28 cellular contexts compared by ENCODE assay signal in the genomic region with DNA sequence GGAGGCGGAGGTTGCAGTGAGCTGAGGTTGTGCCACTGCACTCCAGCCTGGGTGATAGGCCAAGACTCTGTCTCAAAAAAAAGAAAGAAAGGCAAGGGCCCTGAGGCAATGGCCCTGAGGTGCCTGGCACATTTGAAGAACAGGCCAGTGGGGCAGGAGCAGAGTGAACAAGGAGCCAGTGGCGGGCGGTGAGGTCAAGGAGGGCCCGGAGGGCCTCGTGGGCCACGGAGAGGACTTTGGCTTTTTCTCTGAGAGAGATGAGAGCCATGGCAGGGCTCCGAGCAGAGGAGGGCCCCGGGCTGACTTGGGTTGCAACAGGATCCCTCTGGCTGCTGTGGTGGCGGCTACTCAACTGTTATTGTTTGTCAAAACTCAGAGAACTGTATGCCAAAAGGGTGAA.
"Had no signal": no experiment of that assay in that cellular context is flagged by ENCODE, and none has a peak within 500 bp of the region (broad histone marks: within the 10 kb centered on the region; RNA-seq: fewer than 3 reads in every experiment).

No MANE protein-coding gene starts in this region.

- H3K4me1 ChIP-seq: colonic mucosa, gastroesophageal sphincter, lower lobe of right lung, neural progenitor cell, parathyroid adenoma, right lobe of liver, suprapubic skin, thyroid gland had no signal

- H3K9me3 Mint-ChIP-seq: memory B cell; mesothelial cell of epicardium; naive thymus-derived CD4-positive, alpha-beta T cell; nephron; stimulated activated naive CD8-positive, alpha-beta T cell treated with anti-CD3 and anti-CD28 coated beads, Interleukin-15, amount 100 ng/mL, for 72 hours had no signal

- H3K27ac Mint-ChIP-seq: memory B cell; mesothelial cell of epicardium; naive thymus-derived CD4-positive, alpha-beta T cell; nephron; neural progenitor cell; progenitor cell of endocrine pancreas; stimulated activated naive CD8-positive, alpha-beta T cell treated with anti-CD3 and anti-CD28 coated beads, Interleukin-15, amount 100 ng/mL, for 72 hours had no signal

- ATAC-seq: gastroesophageal sphincter; heart right ventricle; left ventricle myocardium superior; lower lobe of right lung; naive thymus-derived CD4-positive, alpha-beta T cell; right lobe of liver; stimulated activated naive CD8-positive, alpha-beta T cell treated with anti-CD3 and anti-CD28 coated beads, Interleukin-15, amount 100 ng/mL, for 72 hours had no signal

- H3K4me1 Mint-ChIP-seq: memory B cell; nephron; neural progenitor cell; stimulated activated naive CD8-positive, alpha-beta T cell treated with anti-CD3 and anti-CD28 coated beads, Interleukin-15, amount 100 ng/mL, for 72 hours had no signal

- H3K36me3 ChIP-seq: colonic mucosa, neural progenitor cell, right lobe of liver, thyroid gland had no signal

- FAIRE-seq: islet of Langerhans, small intestine had no signal

- DNase-seq: central memory CD4-positive, alpha-beta T cell; colonic mucosa; effector CD4-positive, alpha-beta T cell; foreskin fibroblast; heart right ventricle; hippocampal formation; left ventricle myocardium superior; lower lobe of right lung; naive thymus-derived CD4-positive, alpha-beta T cell; small intestine; stimulated activated CD4-positive, alpha-beta T cell treated with anti-CD3 and anti-CD28 coated beads, Interleukin-12 subunit alpha, Interleukin-12 subunit beta, amount 100 ng/mL, for 4 hours; stimulated activated CD4-positive, alpha-beta T cell treated with anti-CD3 and anti-CD28 coated beads, Interleukin-1b, Interleukin-23, amount 100 ng/mL, for 48 hours; stimulated activated CD4-positive, alpha-beta T cell treated with anti-CD3 and anti-CD28 coated beads, Interleukin-4, amount 100 ng/mL, for 1 hour; stimulated activated CD8-positive, alpha-beta memory T cell treated with anti-CD3 and anti-CD28 coated beads, Interleukin-4, amount 100 ng/mL, for 48 hours; stimulated activated naive CD4-positive, alpha-beta T cell; stimulated activated naive CD8-positive, alpha-beta T cell treated with anti-CD3 and anti-CD28 coated beads, Interleukin-15, amount 100 ng/mL, for 72 hours; thyroid gland; trophoblast cell had no signal

- H3K9me3 ChIP-seq: colonic mucosa, gastroesophageal sphincter, heart right ventricle, lower lobe of right lung, right lobe of liver, suprapubic skin, thyroid gland had no signal

- H3K9ac ChIP-seq: neural progenitor cell, parathyroid adenoma had no signal

- H3K4me3 ChIP-seq: colonic mucosa, gastroesophageal sphincter, heart right ventricle, lower lobe of right lung, neural progenitor cell, right lobe of liver, suprapubic skin, thyroid gland had no signal

- H3K27me3 ChIP-seq: colonic mucosa, gastroesophageal sphincter, heart right ventricle, neural progenitor cell, right lobe of liver, suprapubic skin, thyroid gland had no signal

- H3K27ac ChIP-seq: colonic mucosa, gastroesophageal sphincter, heart right ventricle, lower lobe of right lung, neural progenitor cell, parathyroid adenoma, right lobe of liver, thyroid gland had no signal

- H3K36me3 Mint-ChIP-seq: memory B cell; naive thymus-derived CD4-positive, alpha-beta T cell; neural progenitor cell had no signal

- H3K4me3 Mint-ChIP-seq: memory B cell; mesothelial cell of epicardium; naive thymus-derived CD4-positive, alpha-beta T cell; nephron; neural progenitor cell; stimulated activated naive CD8-positive, alpha-beta T cell treated with anti-CD3 and anti-CD28 coated beads, Interleukin-15, amount 100 ng/mL, for 72 hours had no signal

- H3K27me3 Mint-ChIP-seq: naive thymus-derived CD4-positive, alpha-beta T cell; progenitor cell of endocrine pancreas; stimulated activated naive CD8-positive, alpha-beta T cell treated with anti-CD3 and anti-CD28 coated beads, Interleukin-15, amount 100 ng/mL, for 72 hours had no signal
